ENCODE assay signal across 9 cellular contexts in the genomic region with DNA sequence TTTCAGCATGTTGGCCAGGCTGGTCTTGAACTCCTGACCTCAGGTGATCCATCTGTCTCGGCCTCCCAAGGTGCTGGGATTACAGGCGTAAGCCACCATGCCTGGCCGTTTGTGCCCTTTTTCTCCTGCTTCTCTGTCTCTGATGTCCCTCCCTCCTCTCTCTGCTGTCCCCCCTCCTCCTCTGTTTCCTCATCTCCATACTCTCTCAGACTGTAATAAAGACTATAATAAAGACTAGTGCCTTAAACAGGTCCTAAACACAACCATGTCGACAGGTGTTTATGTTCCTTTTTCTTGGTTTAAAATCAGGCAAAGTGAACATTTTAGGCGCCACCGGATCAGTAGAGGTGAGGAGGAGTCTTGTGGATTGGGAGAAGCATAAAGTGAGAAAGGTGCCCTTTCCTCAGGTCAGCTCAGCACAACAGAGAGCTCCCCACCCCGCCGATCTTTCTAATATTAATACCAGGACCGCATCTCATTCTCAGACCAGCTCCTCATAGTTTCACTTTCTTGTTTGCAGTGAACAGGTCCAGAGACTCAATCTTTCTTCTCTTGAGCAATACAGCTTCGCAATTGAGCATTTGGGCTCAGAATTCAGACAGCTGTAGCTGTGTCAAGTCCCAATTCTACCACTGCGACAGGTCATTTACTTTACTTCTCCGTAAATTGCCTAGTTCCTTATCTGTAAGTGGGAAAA. TPM values are rescaled to one million over a fixed set of nuclear protein-coding genes. Genes with fewer than 3 reads are reported as not detected.
A peak's percentile ranks its signal among the peaks of the same experiment; 100 is the strongest.
DNase-seq lines count a peak whose midpoint lies in the region; ATAC-seq and TF ChIP-seq lines count a peak whose summit lies in the region.
"Had no signal": no experiment of that assay in that cellular context is flagged by ENCODE, and none has a peak within 500 bp of the region (broad histone marks: within the 10 kb centered on the region; RNA-seq: fewer than 3 reads in every experiment).

No MANE protein-coding gene starts in this region.

- H2AFZ ChIP-seq in OCI-LY1 (ENCODE audit: low read length): no peak overlapping the region

- H3K9ac ChIP-seq in OCI-LY1 (ENCODE audit: low read length) (no peak overlapping the region), mucosa of rectum (ENCODE audit: low read depth in 1 of 2, low read length in 2 of 2) (peak overlapping the region in 1 of 2 donors; percentile 33)

- no peak overlapping the region for H3K27ac ChIP-seq in OCI-LY1 (ENCODE audit: low read depth, low read length, poor library complexity, severe bottlenecking)
- no peak overlapping the region for H3K27ac ChIP-seq in mucosa of rectum (ENCODE audit: low read depth in 2 of 2, low read length in 2 of 2)
- no peak overlapping the region for H3K27ac ChIP-seq in aorta (ENCODE audit: low read depth in 1 of 2, low read length in 2 of 2)
- H3K27ac ChIP-seq in coronary artery: no peak overlapping the region

- ATAC-seq in GM18873 (IDR thresholded peaks at IDR 0.05; ENCODE audit: low FRiP score, unreplicated experiment): peak; percentile 98
- peak; percentile 97 for ATAC-seq in HG02798 (IDR thresholded peaks at IDR 0.05; ENCODE audit: poor library complexity, unreplicated experiment)
- ATAC-seq in aorta (ENCODE audit: low FRiP score): no peak
- ATAC-seq: activated naive CD4-positive, alpha-beta T cell treated with anti-CD3 and anti-CD28 coated beads, Interleukin-2, amount 50 U/mL, for 72 hours had no signal

- TF ChIP-seq CTCF in OCI-LY1 (IDR thresholded peaks at IDR 0.05; ENCODE audit: low read length) (no peak), coronary artery (IDR thresholded peaks at IDR 0.05) (no peak)

- H3F3A ChIP-seq in OCI-LY1 (ENCODE audit: insufficient read depth, low read length): no peaks in the 10 kb centered on the region

- H3K4me2 ChIP-seq in OCI-LY1 (ENCODE audit: low read length): peak overlapping the region; percentile 28

- H3K36me3 ChIP-seq in OCI-LY1 (ENCODE audit: insufficient read depth, low read length): no peaks in the 10 kb centered on the region
- no peaks in the 10 kb centered on the region for H3K36me3 ChIP-seq in mucosa of rectum (ENCODE audit: control insufficient read depth in 2 of 2, insufficient read depth in 2 of 2, low read length in 2 of 2)
- no peaks in the 10 kb centered on the region for H3K36me3 ChIP-seq in aorta (ENCODE audit: control insufficient read depth in 1 of 2, insufficient read depth in 2 of 2, low read length in 1 of 2)

- no peaks in the 10 kb centered on the region; the same call in 1 of the 2 replicates for H3K27me3 ChIP-seq in OCI-LY1 (ENCODE audit: insufficient read depth, low read length)
- H3K27me3 ChIP-seq in mucosa of rectum (ENCODE audit: control insufficient read depth in 2 of 2, insufficient read depth in 2 of 2, low read length in 2 of 2): no peaks in the 10 kb centered on the region
- no peaks in the 10 kb centered on the region for H3K27me3 ChIP-seq in aorta (ENCODE audit: control insufficient read depth in 1 of 2, insufficient read depth in 2 of 2, low read length in 1 of 2)

- WGBS in aorta, 2 donors: 61 to 69% methylated on average over 12 of the region's 12 CpGs

- H3K9me3 ChIP-seq in OCI-LY1 (ENCODE audit: low read length): no peaks in the 10 kb centered on the region
- H3K9me3 ChIP-seq in mucosa of rectum (ENCODE audit: control insufficient read depth in 2 of 2, low read length in 2 of 2): no peaks in the 10 kb centered on the region
- no peaks in the 10 kb centered on the region for H3K9me3 ChIP-seq in aorta (ENCODE audit: control insufficient read depth, low read length)

- H3K79me2 ChIP-seq in OCI-LY1 (ENCODE audit: insufficient read depth, low read length): no peaks in the 10 kb centered on the region

- DNase-seq in NCI-H82 (lab: John Stamatoyannopoulos, UW): no peak
- DNase-seq in SHP77 treated with DMSO at 0.1 percent for 48 hours (lab: John Stamatoyannopoulos, UW): no peak
- DNase-seq in aorta: no peak
- no peak for DNase-seq in coronary artery (ENCODE audit: low spot score)

- H3K4me1 ChIP-seq in OCI-LY1 (ENCODE audit: insufficient read depth, low read length, severe bottlenecking) (no peaks in the 10 kb centered on the region), mucosa of rectum (ENCODE audit: control insufficient read depth in 2 of 2, insufficient read depth in 2 of 2, low read length in 2 of 2) (no peaks in the 10 kb centered on the region), aorta (ENCODE audit: control insufficient read depth in 1 of 2, insufficient read depth in 2 of 2, low read length in 2 of 2) (no peaks in the 10 kb centered on the region)

- no peak overlapping the region for H3K4me3 ChIP-seq in OCI-LY1 (ENCODE audit: low read depth, low read length, poor library complexity, severe bottlenecking)
- peak overlapping the region; percentile 38 to 65 for H3K4me3 ChIP-seq in mucosa of rectum (ENCODE audit: low read length in 2 of 2)
- H3K4me3 ChIP-seq in aorta (ENCODE audit: low read length in 2 of 2): no peak overlapping the region
- no peak overlapping the region for H3K4me3 ChIP-seq in coronary artery

- H3K9me2 ChIP-seq in OCI-LY1 (ENCODE audit: low read depth, low read length): no peaks in the 10 kb centered on the region

- H4K20me1 ChIP-seq in OCI-LY1 (ENCODE audit: insufficient read depth, low read length): no peaks in the 10 kb centered on the region

- intact Hi-C loops in aorta (cut with DNase I): no loop called here

RNA-seq across cellular contexts. Expression of gene TIMM21, which starts 23.7 kb away (rescaled TPM):
- total RNA-seq in aorta: 10 to 100 TPM; 18.6 to 20.5 TPM
- polyA plus RNA-seq in aorta: 10 to 100 TPM; 12.8 to 56.8 TPM

RNA-seq across cellular contexts. Expression of gene FBXO15, which starts 24.4 kb away (rescaled TPM):
- total RNA-seq in aorta: under 1 TPM; 0.51 to 0.52 TPM
- 1 to 10 TPM in 1 of 2 donors, not detected in 1; 3.5 TPM for polyA plus RNA-seq in aorta

Comparison
In these comparisons a context has a peak if more than half of its experiments do, and no peak if none do; other contexts are left out.
1. H3K4me3 ChIP-seq: peak in mucosa of rectum (2 of 2); none in OCI-LY1 (single experiment), aorta (0 of 2) and coronary artery (single experiment).